In the genomic region with DNA sequence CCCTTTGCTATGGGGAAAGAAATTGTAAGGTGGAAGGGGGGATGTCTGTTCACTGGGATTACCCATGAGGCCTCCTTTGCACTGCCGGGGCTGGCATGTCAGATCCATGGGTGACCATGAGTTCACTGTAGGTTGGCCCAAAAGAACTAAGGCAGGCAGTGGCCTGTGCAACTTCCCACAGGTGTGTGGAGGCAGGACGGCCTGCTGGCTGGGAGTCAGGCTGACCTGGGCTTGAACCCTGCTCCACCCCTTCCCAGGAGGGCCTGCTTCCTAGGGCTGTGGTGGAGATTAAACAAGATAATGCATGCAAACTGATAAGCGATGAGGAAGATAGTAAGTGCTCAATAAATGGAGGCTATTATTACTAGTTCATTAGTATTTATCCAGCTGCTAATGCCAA, we compare ENCODE assay signal across 14 cellular contexts.
DNase-seq lines count a peak whose midpoint lies in the region; ATAC-seq and TF ChIP-seq lines count a peak whose summit lies in the region.
"Had no signal": no experiment of that assay in that cellular context is flagged by ENCODE, and none has a peak within 500 bp of the region (broad histone marks: within the 10 kb centered on the region; RNA-seq: fewer than 3 reads in every experiment).

No MANE protein-coding gene starts in this region.

- H3K9me2 ChIP-seq in GM23248 (ENCODE audit: insufficient read depth) = no peaks in the 10 kb centered on the region

- H3K4me2 ChIP-seq in GM23248 (ENCODE audit: unreplicated experiment) = no peak overlapping the region

- peaks cover 4% of the 10 kb centered on the region for H3K4me1 ChIP-seq in RWPE2 (ENCODE audit: insufficient read depth, poor library complexity, severe bottlenecking)
- H3K4me1 ChIP-seq in mucosa of descending colon (ENCODE audit: low read depth) = peaks cover 3% of the 10 kb centered on the region
- H3K4me1 ChIP-seq in GM23248 (ENCODE audit: insufficient read depth) = no peaks in the 10 kb centered on the region

- H3K79me2 ChIP-seq in GM23248 (ENCODE audit: insufficient read depth) = no peaks in the 10 kb centered on the region

- H3K4me3 Mint-ChIP-seq in Calu3 (ENCODE audit: low read depth, unreplicated experiment) (no peak overlapping the region), progenitor cell of endocrine pancreas (ENCODE audit: low read depth) (no peak overlapping the region)
- H3K4me3 Mint-ChIP-seq: CD4-positive, alpha-beta memory T cell; H9 had no signal

- H2AFZ ChIP-seq in GM23248 = no peak overlapping the region

- DNase-seq in Calu3 (peak; percentile 31), RWPE2 (ENCODE audit: low spot score) (peak; percentile 67), coronary artery (ENCODE audit: low spot score) (peak; percentile 47), mucosa of descending colon (no peak), GM23248 (no peak), progenitor cell of endocrine pancreas (ENCODE audit: low spot score, unreplicated experiment) (no peak)
- DNase-seq: C1 segment of cervical spinal cord; CD4-positive, alpha-beta memory T cell; COR-L47; DMS153; DND-41; H9 had no signal

- ATAC-seq in RWPE2 (ENCODE audit: low read depth) (no peak), mucosa of descending colon (peak; percentile 26), GM19397 (IDR thresholded peaks at IDR 0.05; ENCODE audit: unreplicated experiment) (no peak)
- ATAC-seq: HCT116 had no signal

- no TSS peak for BruUV-seq in Calu3 (replicated peaks; lab: Mats Ljungman, UMichigan)

- H3K9ac ChIP-seq in GM23248 = no peak overlapping the region

- H3K27me3 ChIP-seq in RWPE2 (ENCODE audit: insufficient read depth, poor library complexity, severe bottlenecking) (no peaks in the 10 kb centered on the region), GM23248 (replicated peaks; ENCODE audit: insufficient read depth) (peaks cover 7% of the 10 kb centered on the region; the same call in 1 of the 2 replicates)

- no peaks in the 10 kb centered on the region for H4K20me1 ChIP-seq in GM23248 (ENCODE audit: insufficient read depth)

- H3K9me3 Mint-ChIP-seq in Calu3 (ENCODE audit: low read depth, unreplicated experiment) = no peaks in the 10 kb centered on the region
- no peaks in the 10 kb centered on the region for H3K9me3 Mint-ChIP-seq in progenitor cell of endocrine pancreas (ENCODE audit: low read depth)
- H3K9me3 Mint-ChIP-seq: H9 had no signal

- H3K36me3 ChIP-seq in RWPE2 (ENCODE audit: low read depth) (no peaks in the 10 kb centered on the region), mucosa of descending colon (ENCODE audit: low read depth) (no peaks in the 10 kb centered on the region), GM23248 (ENCODE audit: low read depth) (no peaks in the 10 kb centered on the region)

- H3K4me3 ChIP-seq in RWPE2 (ENCODE audit: severe bottlenecking) (no peak overlapping the region), coronary artery (no peak overlapping the region), mucosa of descending colon (no peak overlapping the region), GM23248 (no peak overlapping the region)

- CTCF ChIA-PET in Calu3 (lab: Charles Lee) = no interaction called here

- 53 to 73% methylated on average over 3 of the region's 3 CpGs for WGBS in GM23248 (ENCODE audit: low coverage in 1 of 2, low lambda C conversion rate in 2 of 2, missing lambda C conversion rate in 2 of 2), 2 experiments

- no peak for TF ChIP-seq CTCF in Calu3 (IDR thresholded peaks at IDR 0.05; ENCODE audit: unreplicated experiment)
- no peak for TF ChIP-seq CTCF in RWPE2 (IDR thresholded peaks at IDR 0.05; ENCODE audit: poor library complexity, severe bottlenecking)
- no peak for TF ChIP-seq CTCF in coronary artery (IDR thresholded peaks at IDR 0.05)
- TF ChIP-seq CTCF in mucosa of descending colon (IDR thresholded peaks at IDR 0.05) = no peak
- no peak for TF ChIP-seq CTCF in progenitor cell of endocrine pancreas (IDR thresholded peaks at IDR 0.05; ENCODE audit: unreplicated experiment)

- in situ Hi-C loops in GM23248 (cut with MboI) = no loop called here

- peaks cover 17% of the 10 kb centered on the region for H3K27me3 Mint-ChIP-seq in Calu3 (ENCODE audit: unreplicated experiment)
- no peaks in the 10 kb centered on the region for H3K27me3 Mint-ChIP-seq in progenitor cell of endocrine pancreas

- H3K27ac ChIP-seq in RWPE2 (ENCODE audit: poor library complexity, severe bottlenecking) (no peak overlapping the region), coronary artery (no peak overlapping the region), GM23248 (no peak overlapping the region)

- H3K4me1 Mint-ChIP-seq in Calu3 (ENCODE audit: low read depth, unreplicated experiment) = peaks cover 10% of the 10 kb centered on the region
- H3K4me1 Mint-ChIP-seq in progenitor cell of endocrine pancreas (ENCODE audit: low read depth) = no peaks in the 10 kb centered on the region
- H3K4me1 Mint-ChIP-seq: CD4-positive, alpha-beta memory T cell; H9 had no signal

- intact Hi-C loops in Calu3 (cut with micrococcal nuclease; ENCODE audit: unreplicated experiment) (no loop called here), mucosa of descending colon (cut with DNase I, micrococcal nuclease) (no loop called here)

- H3K27ac Mint-ChIP-seq in Calu3 (ENCODE audit: unreplicated experiment) (no peak overlapping the region), progenitor cell of endocrine pancreas (no peak overlapping the region)
- H3K27ac Mint-ChIP-seq: CD4-positive, alpha-beta memory T cell; H9 had no signal

- H3K36me3 Mint-ChIP-seq in Calu3 (ENCODE audit: insufficient read depth, unreplicated experiment) (no peaks in the 10 kb centered on the region), progenitor cell of endocrine pancreas (ENCODE audit: insufficient read depth) (no peaks in the 10 kb centered on the region)
- H3K36me3 Mint-ChIP-seq: CD4-positive, alpha-beta memory T cell had no signal

- no peaks in the 10 kb centered on the region for H3F3A ChIP-seq in GM23248 (ENCODE audit: insufficient read depth)

- H3K9me3 ChIP-seq in RWPE2 (ENCODE audit: severe bottlenecking) (no peaks in the 10 kb centered on the region), mucosa of descending colon (no peaks in the 10 kb centered on the region), GM23248 (ENCODE audit: low read depth) (no peaks in the 10 kb centered on the region)

Comparison
In these comparisons a context has a peak if more than half of its experiments do, and no peak if none do; other contexts are left out.
1. DNase-seq: peak in Calu3 (single experiment), RWPE2 (single experiment) and coronary artery (single experiment); none in mucosa of descending colon (0 of 3), GM23248 (single experiment) and progenitor cell of endocrine pancreas (single experiment).